In genomic region chr16:24541534-24541933, GRCh38 we compare ENCODE assay signal across 8 cellular contexts. TPM values are rescaled to one million over a fixed set of nuclear protein-coding genes. Genes with fewer than 3 reads are reported as not detected.
DNase-seq lines count a peak whose midpoint lies in the region; ATAC-seq, FAIRE-seq and TF ChIP-seq lines count a peak whose summit lies in the region.

No MANE protein-coding gene starts in this region.

- H3K9ac ChIP-seq in rectal smooth muscle tissue (ENCODE audit: low read length): no peak overlapping the region

- peaks cover 18% of the 10 kb centered on the region for H3K36me3 ChIP-seq in SJCRH30
- peaks cover 0 to 25% (median 0%) of the 10 kb centered on the region in 3 donors for H3K36me3 ChIP-seq in esophagus squamous epithelium
- H3K36me3 ChIP-seq in rectal smooth muscle tissue (ENCODE audit: control insufficient read depth, insufficient read depth, low read length): no peaks in the 10 kb centered on the region

- no peak for TF ChIP-seq POLR2A in esophagus squamous epithelium (IDR thresholded peaks at IDR 0.05)
- no peak for TF ChIP-seq POLR2A in H54 (IDR thresholded peaks at IDR 0.05; ENCODE audit: low read depth, low read length)

- no peak for ATAC-seq in HG03095 (IDR thresholded peaks at IDR 0.05; ENCODE audit: unreplicated experiment)

- WGBS in esophagus squamous epithelium, 2 donors: 0 to 3% methylated on average over 3 of the region's 3 CpGs

- H3K4me3 ChIP-seq in GM08714 (ENCODE audit: low read length) (peak overlapping the region; percentile 98; the same call in 1 of the 2 replicates), SJCRH30 (peak overlapping the region; percentile 92), esophagus squamous epithelium (peak overlapping the region; percentile 68 to 98 (median 89)), rectal smooth muscle tissue (ENCODE audit: low read length) (peak overlapping the region; percentile 94)

- H3K27me3 ChIP-seq in SJCRH30 (no peaks in the 10 kb centered on the region), esophagus squamous epithelium (no peaks in the 10 kb centered on the region), rectal smooth muscle tissue (ENCODE audit: control insufficient read depth, insufficient read depth, low read length) (no peaks in the 10 kb centered on the region)

- H3K27ac ChIP-seq in SJCRH30 (no peak overlapping the region), esophagus squamous epithelium (peak overlapping the region; percentile 53 to 100 (median 98)), rectal smooth muscle tissue (ENCODE audit: low read depth, low read length) (peak overlapping the region; percentile 100)

- intact Hi-C loops in esophagus squamous epithelium (cut with DNase I): no loop called here

- no peak for DNase-seq in SJCRH30
- DNase-seq in esophagus squamous epithelium (lab: John Stamatoyannopoulos, UW): no peak
- no peak for DNase-seq in occipital lobe (lab: John Stamatoyannopoulos, UW)
- no peak for DNase-seq in NCI-H446 treated with DMSO at 0.1 percent for 48 hours (lab: John Stamatoyannopoulos, UW)
- DNase-seq in H54 (ENCODE audit: insufficient read length, low spot score): no peak

- no peak for TF ChIP-seq CTCF in esophagus squamous epithelium (IDR thresholded peaks at IDR 0.05)

- no peak for FAIRE-seq in H54 (lab: Jason Lieb, UNC)

- no peaks in the 10 kb centered on the region for H3K9me3 ChIP-seq in SJCRH30 (replicated peaks)
- H3K9me3 ChIP-seq in esophagus squamous epithelium: no peaks in the 10 kb centered on the region

- H3K4me1 ChIP-seq in SJCRH30 (peaks cover 4% of the 10 kb centered on the region; the same call in 1 of the 2 replicates), esophagus squamous epithelium (peaks cover 0 to 59% (median 36%) of the 10 kb centered on the region in 3 donors), rectal smooth muscle tissue (ENCODE audit: control insufficient read depth, insufficient read depth, low read length) (peaks cover 33% of the 10 kb centered on the region)

RNA-seq across cellular contexts. Expression of gene RBBP6, which starts 2.2 kb away (rescaled TPM):
- 37.1 and 54.9 TPM in 2 replicates for total RNA-seq in SJCRH30 (2014; rRNA removed; shearing (Covaris generic))
- total RNA-seq in esophagus squamous epithelium: 10 to 100 TPM; 25.0 to 56.0 (median 53.0) TPM
- 47.6 TPM for total RNA-seq in occipital lobe
